Comparison of ENCODE assay signal across 14 cellular contexts in genomic region chr12:6468283-6468575, GRCh38. TPM values are rescaled to one million over a fixed set of nuclear protein-coding genes. Genes with fewer than 3 reads are reported as not detected.
A peak's percentile ranks its signal among the peaks of the same experiment; 100 is the strongest.
DNase-seq lines count a peak whose midpoint lies in the region; FAIRE-seq and TF ChIP-seq lines count a peak whose summit lies in the region.
"Had no signal": no experiment of that assay in that cellular context is flagged by ENCODE, and none has a peak within 500 bp of the region (broad histone marks: within the 10 kb centered on the region; RNA-seq: fewer than 3 reads in every experiment).

No MANE protein-coding gene starts in this region.

- peaks cover 3% of the 10 kb centered on the region; the same call in 1 of the 2 replicates for H3F3A ChIP-seq in Loucy (ENCODE audit: low read depth)

- H3K9me3 ChIP-seq in Loucy (ENCODE audit: insufficient read depth, low read depth, low read length): no peaks in the 10 kb centered on the region
- H3K9me3 ChIP-seq: prostate gland had no signal

- no peaks in the 10 kb centered on the region for H3K9me3 Mint-ChIP-seq in neural crest cell

- no peak for FAIRE-seq in bronchial epithelial cell (lab: Jason Lieb, UNC)

- H3K36me3 ChIP-seq in Loucy (ENCODE audit: insufficient read depth, low read length) (peaks cover 7% of the 10 kb centered on the region; the same call in 1 of the 2 replicates), bronchial epithelial cell (ENCODE audit: control insufficient read depth, insufficient read depth, low read length) (peaks cover 3% of the 10 kb centered on the region)

- H3K36me3 Mint-ChIP-seq in neural crest cell (ENCODE audit: low read depth): peaks cover 3% of the 10 kb centered on the region

- H3K9me2 ChIP-seq in Loucy (replicated peaks; ENCODE audit: low read depth, low read length): no peaks in the 10 kb centered on the region

- H3K79me2 ChIP-seq in Loucy (ENCODE audit: insufficient read depth, low read length): peaks cover 54% of the 10 kb centered on the region

- no peak for TF ChIP-seq CTCF in Loucy (conservative IDR thresholded peaks at IDR 0.05; ENCODE audit: low read length)
- no peak for TF ChIP-seq CTCF in bronchial epithelial cell (IDR thresholded peaks at IDR 0.05; ENCODE audit: insufficient read depth, low read length, severe bottlenecking)
- no peak for TF ChIP-seq CTCF in neural crest cell (conservative IDR thresholded peaks at IDR 0.05)
- TF ChIP-seq CTCF in GM10266 (IDR thresholded peaks at IDR 0.05; ENCODE audit: control insufficient read depth, insufficient read depth, low read depth, missing control alignments): no peak

- peak overlapping the region; percentile 94 for H3K4me2 ChIP-seq in Loucy (ENCODE audit: low read depth, low read length, poor library complexity, severe bottlenecking)

- H3K4me1 ChIP-seq in Loucy (ENCODE audit: insufficient read depth, low read length, poor library complexity, severe bottlenecking): peaks cover 51% of the 10 kb centered on the region

- no peak overlapping the region for H2AFZ ChIP-seq in Loucy (ENCODE audit: low read length)

- H3K4me3 ChIP-seq in Loucy (ENCODE audit: low read length, poor library complexity, severe bottlenecking): peak overlapping the region; percentile 97
- H3K4me3 ChIP-seq in bronchial epithelial cell (ENCODE audit: low read depth, low read length): no peak overlapping the region
- H3K4me3 ChIP-seq: lung, prostate gland had no signal

- H3K4me3 Mint-ChIP-seq in neural crest cell: peak overlapping the region; percentile 66

- peak; percentile 25 for DNase-seq in EL
- DNase-seq in bronchial epithelial cell (ENCODE audit: low read depth): peak; percentile 69
- DNase-seq in neural crest cell (ENCODE audit: low read depth, low spot score): no peak
- DNase-seq in GM10266 (ENCODE audit: extremely low spot score): no peak
- no peak for DNase-seq in NCI-H69 (lab: John Stamatoyannopoulos, UW)
- no peak for DNase-seq in germinal center (ENCODE audit: low spot score)
- DNase-seq: activated gamma-delta T cell treated with Interleukin-2 at 50 U/mL for 16 hours; head of caudate nucleus; NCI-H2227 treated with DMSO at 0.1 percent for 48 hours; stimulated activated CD4-positive, alpha-beta T cell treated with anti-CD3 and anti-CD28 coated beads, Interleukin-4, amount 100 ng/mL, for 1 hour had no signal

- H3K27me3 ChIP-seq in Loucy (ENCODE audit: insufficient read depth, low read length, poor library complexity, severe bottlenecking) (no peaks in the 10 kb centered on the region), bronchial epithelial cell (ENCODE audit: control insufficient read depth, insufficient read depth, low read length) (no peaks in the 10 kb centered on the region)

- H3K4me1 Mint-ChIP-seq in neural crest cell: peaks cover 19% of the 10 kb centered on the region

- peaks cover 14% of the 10 kb centered on the region for H4K20me1 ChIP-seq in Loucy (ENCODE audit: insufficient read depth, low read length, poor library complexity, severe bottlenecking)

- no peak overlapping the region for H3K27ac Mint-ChIP-seq in neural crest cell (ENCODE audit: unreplicated experiment)

- no peaks in the 10 kb centered on the region for H3K27me3 Mint-ChIP-seq in neural crest cell (ENCODE audit: low read depth)

- peak overlapping the region; percentile 93 for H3K9ac ChIP-seq in Loucy (ENCODE audit: low read depth, low read length, poor library complexity, severe bottlenecking)

RNA-seq across cellular contexts. Expression of gene VAMP1, which starts 2.2 kb away (rescaled TPM):
- total RNA-seq in bronchial epithelial cell (0.26 and 3.1 TPM in 2 replicates), neural crest cell (8.7 and 9.8 TPM in 2 replicates)

RNA-seq across cellular contexts. Expression of gene TAPBPL, which starts 16.4 kb away (rescaled TPM):
- total RNA-seq in bronchial epithelial cell (1.8 and 3.1 TPM in 2 replicates), neural crest cell (0.73 and 1.2 TPM in 2 replicates)

RNA-seq across cellular contexts. Expression of gene CD27, which starts 23.5 kb away (rescaled TPM):
- total RNA-seq in bronchial epithelial cell (not detected in 2 replicates), neural crest cell (not detected in 2 replicates)
- total RNA-seq: dermis microvascular lymphatic vessel endothelial cell had no signal

RNA-seq across cellular contexts. Expression of gene MRPL51, which starts 24.8 kb away (rescaled TPM):
- 61.1 and 102 TPM in 2 replicates for total RNA-seq in bronchial epithelial cell
- total RNA-seq in neural crest cell: 262 and 272 TPM in 2 replicates

RNA-seq across cellular contexts. Expression of gene NCAPD2, which starts 25.7 kb away (rescaled TPM):
- total RNA-seq in bronchial epithelial cell (14.7 and 17.9 TPM in 2 replicates), neural crest cell (133 TPM in 2 replicates)

Comparison
In these comparisons a context has a peak if more than half of its experiments do, and no peak if none do; other contexts are left out.
1. DNase-seq: peak in EL (single experiment) and bronchial epithelial cell (single experiment); none in neural crest cell (single experiment), GM10266 (single experiment), NCI-H69 (single experiment) and germinal center (single experiment).